In the genomic region with DNA sequence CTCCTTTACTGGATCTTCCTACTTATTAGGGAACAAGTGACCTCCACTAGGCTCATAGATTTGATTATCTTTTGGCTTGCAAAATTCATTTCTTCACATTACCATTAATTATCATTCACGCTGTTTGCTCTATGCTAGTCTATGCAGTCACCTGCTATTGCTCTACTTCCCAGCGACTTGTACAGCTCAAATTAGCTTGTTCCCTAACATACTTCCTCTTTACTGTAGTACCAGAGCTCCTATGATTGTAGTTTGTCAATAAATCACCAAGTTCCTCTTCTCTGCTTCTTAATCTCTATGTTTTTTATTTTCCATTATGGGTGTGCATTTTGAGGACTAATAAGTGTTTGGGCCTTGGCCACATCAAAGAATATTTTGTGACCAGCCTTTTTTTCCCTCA, we compare ENCODE assay signal across 20 cellular contexts. TPM values are rescaled to one million over a fixed set of nuclear protein-coding genes. Genes with fewer than 3 reads are reported as not detected.
DNase-seq lines count a peak whose midpoint lies in the region; ATAC-seq, FAIRE-seq and TF ChIP-seq lines count a peak whose summit lies in the region.
"Had no signal": no experiment of that assay in that cellular context is flagged by ENCODE, and none has a peak within 500 bp of the region (broad histone marks: within the 10 kb centered on the region; RNA-seq: fewer than 3 reads in every experiment).

No MANE protein-coding gene starts in this region.

- no peak for FAIRE-seq in GM19239 (lab: Jason Lieb, UNC)
- FAIRE-seq: GM12892, H54, HepG2 had no signal

- TF ChIP-seq CTCF in GM20000 (IDR thresholded peaks at IDR 0.05; ENCODE audit: extremely low read depth, missing control alignments), result no peak

- intact Hi-C loops in left colon (cut with DNase I, micrococcal nuclease), result no loop called here

- peak; percentile 24 to 43 for DNase-seq in AML-193 (lab: John Stamatoyannopoulos, UW)
- DNase-seq in MV-4-11 (lab: John Stamatoyannopoulos, UW), result peak; percentile 67
- DNase-seq in SKM-1 (lab: John Stamatoyannopoulos, UW; ENCODE audit: unreplicated experiment), result peak; percentile 1
- no peak for DNase-seq in left colon
- no peak for DNase-seq in GM20000 (ENCODE audit: low spot score)
- no peak for DNase-seq in GM19239 (ENCODE audit: insufficient read length, low spot score)
- DNase-seq: DMS 273 treated with DMSO at 0.1 percent for 48 hours, GF-D8, HFFc6, NCI-H187 treated with DMSO at 0.1 percent for 48 hours, NCI-H446 treated with DMSO at 0.1 percent for 48 hours had no signal

- ATAC-seq in left colon (peak; percentile 53), HG02970 (IDR thresholded peaks at IDR 0.05; ENCODE audit: low FRiP score, unreplicated experiment) (no peak), GM18517 (IDR thresholded peaks at IDR 0.05; ENCODE audit: unreplicated experiment) (no peak)
- ATAC-seq: HepG2 had no signal

RNA-seq across cellular contexts. Expression of a gene that starts 6.2 kb away (rescaled TPM):
- total RNA-seq in left colon, result 1 to 10 TPM; 4.2 to 6.6 TPM
- total RNA-seq: HepG2, MCF 10A had no signal

RNA-seq across cellular contexts. Expression of a gene that starts 26.8 kb away (rescaled TPM):
- not detected for total RNA-seq in left colon
- total RNA-seq: A172, HepG2, HFFc6, MCF 10A, OCI-LY7, SJSA1 had no signal

RNA-seq across cellular contexts. Expression of a gene that starts 54.4 kb away (rescaled TPM):
- not detected for total RNA-seq in left colon
- total RNA-seq: A172, HepG2, HFFc6, MCF 10A, OCI-LY7, SJSA1 had no signal

Comparison
In these comparisons a context has a peak if more than half of its experiments do, and no peak if none do; other contexts are left out.
1. DNase-seq: peak in AML-193 (2 of 2), MV-4-11 (single experiment) and SKM-1 (single experiment); none in left colon (0 of 2), GM20000 (single experiment) and GM19239 (single experiment).